In the genomic region with DNA sequence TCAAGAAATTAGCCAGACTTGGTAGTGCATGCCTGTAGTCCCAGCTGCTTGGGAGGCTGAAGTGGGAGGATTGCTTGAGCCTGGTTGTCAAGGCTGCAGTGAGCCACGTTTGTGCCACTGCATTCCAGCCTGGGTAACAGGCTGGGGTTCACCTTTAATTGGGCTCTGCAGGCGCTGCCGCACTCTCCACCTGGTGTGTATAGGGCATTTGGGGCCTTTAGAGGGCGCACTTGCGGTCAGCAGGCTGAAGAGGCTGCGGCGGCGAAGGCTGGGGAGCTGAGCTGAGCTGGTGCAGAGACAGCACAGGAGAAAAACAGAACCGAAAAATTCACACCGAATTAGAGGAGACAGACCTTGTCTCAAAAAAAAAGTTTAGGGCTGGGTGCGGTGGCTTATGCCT, we compare ENCODE assay signal across 11 cellular contexts. TPM values are rescaled to one million over a fixed set of nuclear protein-coding genes. Genes with fewer than 3 reads are reported as not detected.
A peak's percentile ranks its signal among the peaks of the same experiment; 100 is the strongest.
DNase-seq lines count a peak whose midpoint lies in the region; ATAC-seq and TF ChIP-seq lines count a peak whose summit lies in the region.
"Had no signal": no experiment of that assay in that cellular context is flagged by ENCODE, and none has a peak within 500 bp of the region (broad histone marks: within the 10 kb centered on the region; RNA-seq: fewer than 3 reads in every experiment).

No MANE protein-coding gene starts in this region.

- H3K27me3 ChIP-seq in mesendoderm (ENCODE audit: insufficient read depth, low read length, poor library complexity): no peaks in the 10 kb centered on the region

- H2AK5ac ChIP-seq in mesendoderm (ENCODE audit: low read length): no peak overlapping the region

- no peak overlapping the region for H3K4ac ChIP-seq in mesendoderm (ENCODE audit: low read depth, low read length)

- H3K36me3 ChIP-seq in mesendoderm (ENCODE audit: control insufficient read depth, insufficient read depth, low read length): no peaks in the 10 kb centered on the region

- H3K9ac ChIP-seq in mesendoderm (ENCODE audit: low read length): no peak overlapping the region

- no peak overlapping the region for H4K5ac ChIP-seq in mesendoderm (ENCODE audit: low read length)

- no peaks in the 10 kb centered on the region for H3K79me1 ChIP-seq in mesendoderm (ENCODE audit: low read length)

- H3K27ac ChIP-seq in mesendoderm (ENCODE audit: low read depth, low read length): no peak overlapping the region
- H3K27ac ChIP-seq: coronary artery had no signal

- no peak overlapping the region for H2BK5ac ChIP-seq in mesendoderm (ENCODE audit: low read length)

- WGBS in mesendoderm (ENCODE audit: extremely low coverage, insufficient coverage, low lambda C conversion rate): no CpG with 5 or more reads among the region's 11 CpGs

- H3K56ac ChIP-seq in mesendoderm (ENCODE audit: low read length): no peak overlapping the region

- peak; percentile 51 for DNase-seq in DMS53 (lab: John Stamatoyannopoulos, UW)
- no peak for DNase-seq in DMS53 treated with DMSO at 0.1 percent for 48 hours (lab: John Stamatoyannopoulos, UW; ENCODE audit: unreplicated experiment)
- DNase-seq in HEK293T (ENCODE audit: extremely low spot score): peak; percentile 36
- peak; percentile 8 for DNase-seq in astrocyte of the hippocampus (ENCODE audit: low read depth, low spot score)
- DNase-seq in mesendoderm: peak; percentile 87
- no peak for DNase-seq in pons (ENCODE audit: low spot score)
- DNase-seq in GF-D8 (lab: John Stamatoyannopoulos, UW): no peak
- DNase-seq: activated CD4-positive, alpha-beta T cell treated with anti-CD3 and anti-CD28 coated beads, Interleukin-2, amount 50 U/mL, for 4 hours; NCI-H2171 treated with DMSO at 0.1 percent for 48 hours had no signal

- H3K4me1 ChIP-seq in mesendoderm (ENCODE audit: control insufficient read depth, low read depth, low read length): no peaks in the 10 kb centered on the region

- no peak for ATAC-seq in GM19467 (IDR thresholded peaks at IDR 0.05; ENCODE audit: unreplicated experiment)

- POLR2A ChIA-PET in HEK293T (lab: Yijun Ruan, JAX): no interaction called here

- H2BK15ac ChIP-seq in mesendoderm (replicated peaks; ENCODE audit: low read depth): no peak overlapping the region

- H2BK120ac ChIP-seq in mesendoderm (ENCODE audit: low read depth, low read length): no peak overlapping the region

- H4K8ac ChIP-seq in mesendoderm (ENCODE audit: low read depth, low read length): no peak overlapping the region

- H3K4me3 ChIP-seq in mesendoderm (ENCODE audit: low read length): no peak overlapping the region
- H3K4me3 ChIP-seq: coronary artery had no signal

- no peak overlapping the region for H3K23ac ChIP-seq in mesendoderm (ENCODE audit: low read length)

- H3K18ac ChIP-seq in mesendoderm (ENCODE audit: low read length): no peak overlapping the region

- H3K4me2 ChIP-seq in mesendoderm (ENCODE audit: low read length): no peak overlapping the region

- CTCF ChIA-PET in HEK293T (lab: Yijun Ruan, JAX): interaction anchor here (0.8 to 1.2 kb wide), 2 partner anchors 15 to 172 kb away, joined by 3 to 4 read pairs; a partner anchor contains a TSS

- H3K79me2 ChIP-seq in mesendoderm (ENCODE audit: control insufficient read depth, insufficient read depth, low read length): no peaks in the 10 kb centered on the region

TF ChIP-seq in HEK293T, 16 proteins besides CTCF, POLR2A, EP300 and RAD21:
- TF ChIP-seq ZNF384 (IDR thresholded peaks at IDR 0.05) (no peak), SP1 (IDR thresholded peaks at IDR 0.05) (no peak), NFRKB (IDR thresholded peaks at IDR 0.05) (no peak), ARNT (IDR thresholded peaks at IDR 0.05) (no peak), L3MBTL2 (conservative IDR thresholded peaks at IDR 0.05) (no peak), FOXA1 (IDR thresholded peaks at IDR 0.05) (no peak), CTBP1 (IDR thresholded peaks at IDR 0.05; ENCODE audit: borderline replicate concordance) (no peak), FOXK2 (IDR thresholded peaks at IDR 0.05) (no peak)

RNA-seq across cellular contexts. Expression of a gene that starts 31.2 kb away (rescaled TPM):
- polyA plus RNA-seq in mesendoderm (2013, experiment 1 of 2): 75.0 TPM
- polyA plus RNA-seq in mesendoderm (2013, experiment 2 of 2): 74.7 TPM

Comparison
In these comparisons a context has a peak if more than half of its experiments do, and no peak if none do; other contexts are left out.
1. DNase-seq: peak in DMS53 (single experiment), HEK293T (single experiment), astrocyte of the hippocampus (single experiment) and mesendoderm (single experiment); none in DMS53 treated with DMSO at 0.1 percent for 48 hours (single experiment), pons (single experiment) and GF-D8 (single experiment).